Comparison of ENCODE assay signal across 1 cellular context in genomic region chr10:63672491-63672890, GRCh38.
TF ChIP-seq lines count a peak whose summit lies in the region.

No MANE protein-coding gene starts in this region.

TF ChIP-seq in HepG2, 621 proteins besides CTCF, POLR2A, EP300 and RAD21:
- no peak for TF ChIP-seq NFKBIZ (CRISPR knock-in tag; IDR thresholded peaks at IDR 0.05)
- no peak for TF ChIP-seq BCL6 (CRISPR knock-in tag; IDR thresholded peaks at IDR 0.05)
- TF ChIP-seq SP140L (CRISPR knock-in tag; IDR thresholded peaks at IDR 0.05; ENCODE audit: borderline replicate concordance) = no peak
- TF ChIP-seq RFX5 (IDR thresholded peaks at IDR 0.05; ENCODE audit: low read depth, low read length) = no peak
